In the genomic region with DNA sequence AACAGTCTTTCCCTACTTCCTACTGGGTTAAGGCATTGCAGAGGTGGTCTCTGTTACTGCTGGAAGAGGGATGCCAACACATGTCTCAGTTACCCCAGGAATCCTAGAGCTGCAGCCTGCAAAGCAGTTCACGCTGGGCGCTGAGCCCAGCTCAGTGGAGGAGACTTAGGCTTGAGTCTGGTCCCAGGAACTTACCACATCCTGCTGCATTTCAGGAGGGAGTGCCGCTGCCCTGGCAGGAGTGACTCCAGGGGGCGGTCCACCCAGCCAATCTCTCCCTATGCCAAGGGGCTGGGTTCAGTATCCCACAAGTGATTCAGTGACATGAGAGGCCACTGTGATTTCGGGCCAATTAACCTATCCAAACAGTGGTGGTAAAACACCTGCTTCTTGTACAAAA, we compare ENCODE assay signal across 15 cellular contexts. TPM values are rescaled to one million over a fixed set of nuclear protein-coding genes. Genes with fewer than 3 reads are reported as not detected.
A peak's percentile ranks its signal among the peaks of the same experiment; 100 is the strongest.
DNase-seq lines count a peak whose midpoint lies in the region; ATAC-seq and TF ChIP-seq lines count a peak whose summit lies in the region.
"Had no signal": no experiment of that assay in that cellular context is flagged by ENCODE, and none has a peak within 500 bp of the region (broad histone marks: within the 10 kb centered on the region; RNA-seq: fewer than 3 reads in every experiment).

No MANE protein-coding gene starts in this region.

- DNase-seq in AG04450 (ENCODE audit: low read depth, low spot score), result peak; percentile 21
- peak; percentile 46 for DNase-seq in HCEC 1CT
- DNase-seq in T-cell, result no peak
- peak; percentile 54 for DNase-seq in iris pigment epithelial cell (ENCODE audit: low read depth)
- no peak for DNase-seq in Kasumi-1 (lab: John Stamatoyannopoulos, UW)
- no peak for DNase-seq in Ammon's horn (ENCODE audit: low spot score)
- no peak for DNase-seq in suprapubic skin (ENCODE audit: low spot score in 2 of 2)
- DNase-seq: islet precursor cell; NCI-H1436; stimulated activated CD4-positive, alpha-beta T cell treated with anti-CD3 and anti-CD28 coated beads, Interleukin-15, amount 100 ng/mL, for 24 hours had no signal

- peaks cover 14 to 31% (median 28%) of the 10 kb centered on the region in 3 donors for H3K4me1 Mint-ChIP-seq in T-cell
- H3K4me1 Mint-ChIP-seq: neural progenitor cell had no signal

- no peaks in the 10 kb centered on the region for H3K9me3 Mint-ChIP-seq in T-cell
- H3K9me3 Mint-ChIP-seq: neural progenitor cell; stimulated activated effector memory CD8-positive, alpha-beta T cell treated with anti-CD3 and anti-CD28 coated beads, Interleukin-12 subunit alpha, Interleukin-12 subunit beta, amount 100 ng/mL, for 72 hours had no signal

- ATAC-seq in T-cell (replicated peaks in 1 of 4), result no peak
- ATAC-seq in GM21825 (IDR thresholded peaks at IDR 0.05; ENCODE audit: unreplicated experiment), result no peak
- ATAC-seq: stimulated activated effector memory CD8-positive, alpha-beta T cell treated with anti-CD3 and anti-CD28 coated beads, Interleukin-12 subunit alpha, Interleukin-12 subunit beta, amount 100 ng/mL, for 72 hours had no signal

- H3K36me3 ChIP-seq in suprapubic skin, result no peaks in the 10 kb centered on the region
- H3K36me3 ChIP-seq: neural progenitor cell had no signal

- H3K36me3 Mint-ChIP-seq in T-cell, result no peaks in the 10 kb centered on the region
- H3K36me3 Mint-ChIP-seq: CD14-positive monocyte, neural progenitor cell had no signal

- CTCF ChIA-PET in AG04450 (lab: Charles Lee) (interaction anchor here (0.7 to 1.7 kb wide), 2 partner anchors 11 to 133 kb away, joined by 3 to 11 read pairs; a partner anchor contains a TSS), T-cell (lab: Charles Lee) (no interaction called here)

- no peaks in the 10 kb centered on the region for H3K27me3 Mint-ChIP-seq in T-cell

- POLR2A ChIA-PET in AG04450 (lab: Yijun Ruan, JAX) (interaction anchor here (0.5 to 0.7 kb wide), 2 partner anchors 11 to 79 kb away, joined by 3 read pairs; a partner anchor contains a TSS), T-cell (lab: Charles Lee) (no interaction called here)

- H3K4me3 ChIP-seq in AG04450 (ENCODE audit: low read depth, low read length) (no peak overlapping the region), suprapubic skin (no peak overlapping the region)
- H3K4me3 ChIP-seq: neural progenitor cell had no signal

- WGBS in suprapubic skin, result 70% methylated on average over 1 of the region's 5 CpGs

- TF ChIP-seq CTCF in AG04450 (IDR thresholded peaks at IDR 0.05; ENCODE audit: low read depth, low read length) (0 out of 2 replicates have a peak, but pooled peaks have one; percentile 9), suprapubic skin (IDR thresholded peaks at IDR 0.05) (no peak)

- no peaks in the 10 kb centered on the region for H3K27me3 ChIP-seq in AG04450 (ENCODE audit: control insufficient read depth, insufficient read depth, low read length)
- H3K27me3 ChIP-seq in suprapubic skin, result no peaks in the 10 kb centered on the region
- H3K27me3 ChIP-seq: neural progenitor cell had no signal

- no peaks in the 10 kb centered on the region; the same call in 1 of the 2 replicates for H3K9me3 ChIP-seq in AG04450 (ENCODE audit: control insufficient read depth, insufficient read depth, low read length)
- H3K9me3 ChIP-seq in suprapubic skin, result no peaks in the 10 kb centered on the region

- H3K4me3 Mint-ChIP-seq in T-cell, result no peak overlapping the region
- H3K4me3 Mint-ChIP-seq: CD14-positive monocyte; neural progenitor cell; stimulated activated effector memory CD8-positive, alpha-beta T cell treated with anti-CD3 and anti-CD28 coated beads, Interleukin-12 subunit alpha, Interleukin-12 subunit beta, amount 100 ng/mL, for 72 hours had no signal

- TF ChIP-seq POLR2A in suprapubic skin (IDR thresholded peaks at IDR 0.05), result no peak

- no peak for TF ChIP-seq EP300 in suprapubic skin (IDR thresholded peaks at IDR 0.05)

- no peak overlapping the region for H3K27ac ChIP-seq in AG04450 (ENCODE audit: low read depth, low read length)
- H3K27ac ChIP-seq in suprapubic skin, result no peak overlapping the region
- H3K27ac ChIP-seq: neural progenitor cell had no signal

- peaks cover 21% of the 10 kb centered on the region for H3K4me1 ChIP-seq in suprapubic skin
- H3K4me1 ChIP-seq: neural progenitor cell had no signal

- H3K27ac Mint-ChIP-seq in T-cell, result peak overlapping the region; percentile 43 to 52
- H3K27ac Mint-ChIP-seq: CD14-positive monocyte; neural progenitor cell; stimulated activated effector memory CD8-positive, alpha-beta T cell treated with anti-CD3 and anti-CD28 coated beads, Interleukin-12 subunit alpha, Interleukin-12 subunit beta, amount 100 ng/mL, for 72 hours had no signal

RNA-seq across cellular contexts. Expression of a gene that starts 7.6 kb away (rescaled TPM):
- not detected in 2 replicates for polyA plus RNA-seq in AG04450 (2011; rRNA removed)
- polyA minus RNA-seq in AG04450 (2011; rRNA and poly(A)+ RNA removed), result not detected in 2 replicates
- 10 to 100 TPM in 1 of 5 donors, 1 to 10 TPM in 4; 4.6 to 31.8 (median 6.2) TPM for total RNA-seq in T-cell
- under 1 TPM in 2 of 4 donors, not detected in 2; 0.16 to 0.21 TPM for total RNA-seq in suprapubic skin
- polyA plus RNA-seq: aorta had no signal

RNA-seq across cellular contexts. Expression of a gene that starts 8.0 kb away (rescaled TPM):
- 5.2 and 6.1 TPM in 2 replicates for polyA plus RNA-seq in AG04450 (2011; rRNA removed)
- 2.3 and 2.6 TPM in 2 replicates for polyA minus RNA-seq in AG04450 (2011; rRNA and poly(A)+ RNA removed)
- total RNA-seq in T-cell (10 to 100 TPM in 4 of 5 donors, 1 to 10 TPM in 1; 4.4 to 15.9 (median 12.9) TPM), suprapubic skin (10 to 100 TPM in 3 of 4 donors, 1 to 10 TPM in 1; 7.4 to 58.4 (median 41.6) TPM)

RNA-seq across cellular contexts. Expression of a gene that starts 11.6 kb away (rescaled TPM):
- 4.9 and 5.8 TPM in 2 replicates for polyA plus RNA-seq in AG04450 (2011; rRNA removed)
- 2.5 and 4.5 TPM in 2 replicates for polyA minus RNA-seq in AG04450 (2011; rRNA and poly(A)+ RNA removed)
- total RNA-seq in T-cell (10 to 100 TPM in 3 of 5 donors, 1 to 10 TPM in 2; 7.7 to 18.4 (median 15.5) TPM), suprapubic skin (10 to 100 TPM; 16.1 to 24.3 (median 19.3) TPM)

RNA-seq across cellular contexts. Expression of a gene that starts 16.7 kb away (rescaled TPM):
- 0.14 TPM in 1 of 2 replicates, not detected in the other for polyA plus RNA-seq in AG04450 (2011; rRNA removed)
- not detected in 2 replicates for polyA minus RNA-seq in AG04450 (2011; rRNA and poly(A)+ RNA removed)
- under 1 TPM in 3 of 5 donors, not detected in 2; 0.13 to 0.44 (median 0.40) TPM for total RNA-seq in T-cell
- under 1 TPM in 2 of 4 donors, not detected in 2; 0.24 to 0.57 TPM for total RNA-seq in suprapubic skin

RNA-seq across cellular contexts. Expression of a gene that starts 55.0 kb away (rescaled TPM):
- polyA plus RNA-seq in AG04450 (2011; rRNA removed), result not detected in 2 replicates
- polyA minus RNA-seq in AG04450 (2011; rRNA and poly(A)+ RNA removed), result not detected in 2 replicates
- total RNA-seq in T-cell (10 to 100 TPM; 31.6 to 48.7 (median 47.7) TPM), suprapubic skin (1 to 10 TPM; 3.4 to 8.9 (median 6.1) TPM)

Comparison
In these comparisons a context has a peak if more than half of its experiments do, and no peak if none do; other contexts are left out.
1. DNase-seq: peak in AG04450 (single experiment), HCEC 1CT (single experiment) and iris pigment epithelial cell (single experiment); none in T-cell (0 of 34), Kasumi-1 (0 of 2), Ammon's horn (single experiment) and suprapubic skin (0 of 2).
2. RNA of a gene that starts 7.6 kb away (total RNA-seq): 4.6 to 31.8 TPM in T-cell; 0.16 to 0.21 TPM in suprapubic skin; every median in the first group is over 4 times any median in the second.